9 cellular contexts compared by ENCODE assay signal in genomic region chr2:240233891-240234502, GRCh38.
A peak's percentile ranks its signal among the peaks of the same experiment; 100 is the strongest.
DNase-seq lines count a peak whose midpoint lies in the region; ATAC-seq and TF ChIP-seq lines count a peak whose summit lies in the region.
"Had no signal": no experiment of that assay in that cellular context is flagged by ENCODE, and none has a peak within 500 bp of the region (broad histone marks: within the 10 kb centered on the region; RNA-seq: fewer than 3 reads in every experiment).

No MANE protein-coding gene starts in this region.

- 0 to 80% methylated on average over 1 to 5 of the region's 15 CpGs for WGBS in gastroesophageal sphincter (ENCODE audit: low coverage in 1 of 2), 2 donors

- no peaks in the 10 kb centered on the region for H3F3A ChIP-seq in DOHH2 (ENCODE audit: control insufficient read depth, insufficient read depth)
- H3F3A ChIP-seq in PC-9 (ENCODE audit: insufficient read depth, low read depth): peaks cover 21% of the 10 kb centered on the region; the same call in 1 of the 2 replicates

- no peak overlapping the region for H3K27ac Mint-ChIP-seq in glutamatergic neuron (ENCODE audit: unreplicated experiment)

- H3K79me2 ChIP-seq in DOHH2 (ENCODE audit: control insufficient read depth, low read length): no peaks in the 10 kb centered on the region
- no peaks in the 10 kb centered on the region for H3K79me2 ChIP-seq in PC-9 (ENCODE audit: low read depth)
- no peaks in the 10 kb centered on the region for H3K79me2 ChIP-seq in parathyroid adenoma

- no peak overlapping the region for H3K9ac ChIP-seq in parathyroid adenoma

- H3K27ac ChIP-seq in DOHH2 (ENCODE audit: low read depth, low read length): no peak overlapping the region
- no peak overlapping the region for H3K27ac ChIP-seq in PC-9
- peak overlapping the region in 3 of 4 donors; percentile 76 to 80 (median 78) for H3K27ac ChIP-seq in gastroesophageal sphincter
- H3K27ac ChIP-seq in parathyroid adenoma: no peak overlapping the region

- ATAC-seq in gastroesophageal sphincter: no peak
- ATAC-seq in GM19463 (IDR thresholded peaks at IDR 0.05; ENCODE audit: unreplicated experiment): no peak

- H3K4me1 ChIP-seq in DOHH2 (ENCODE audit: control insufficient read depth, low read length): peaks cover 20% of the 10 kb centered on the region
- H3K4me1 ChIP-seq in PC-9 (replicated peaks; ENCODE audit: insufficient read depth): peaks cover 12% of the 10 kb centered on the region; the same call in 1 of the 2 replicates
- H3K4me1 ChIP-seq in gastroesophageal sphincter: peaks cover 0 to 43% (median 0%) of the 10 kb centered on the region in 3 donors
- no peaks in the 10 kb centered on the region for H3K4me1 ChIP-seq in parathyroid adenoma

- no peak overlapping the region for H3K4me3 Mint-ChIP-seq in glutamatergic neuron (ENCODE audit: unreplicated experiment)

- H3K36me3 ChIP-seq in DOHH2 (ENCODE audit: control insufficient read depth, low read length) (no peaks in the 10 kb centered on the region), PC-9 (ENCODE audit: low read depth) (no peaks in the 10 kb centered on the region), gastroesophageal sphincter (no peaks in the 10 kb centered on the region), parathyroid adenoma (ENCODE audit: control insufficient read depth, insufficient read depth, low read length) (no peaks in the 10 kb centered on the region)

- peaks cover 13% of the 10 kb centered on the region for H3K36me3 Mint-ChIP-seq in glutamatergic neuron (ENCODE audit: unreplicated experiment)

- peaks cover 28% of the 10 kb centered on the region for H3K9me3 Mint-ChIP-seq in glutamatergic neuron (ENCODE audit: unreplicated experiment)

- H3K9me2 ChIP-seq in DOHH2 (replicated peaks; ENCODE audit: control insufficient read depth, low read length) (no peaks in the 10 kb centered on the region), PC-9 (ENCODE audit: insufficient read depth) (no peaks in the 10 kb centered on the region)

- intact Hi-C loops in PC-9 (cut with micrococcal nuclease; ENCODE audit: unreplicated experiment): loop anchor here (1.0 to 2.0 kb wide), 12 partner anchors 17 to 327 kb away; partner anchors contain the start of gene DUSP28

- TF ChIP-seq POLR2A in gastroesophageal sphincter (IDR thresholded peaks at IDR 0.05): no peak

- POLR2A ChIA-PET in PC-9 (lab: Charles Lee; ENCODE audit: unreplicated experiment): interaction anchor here (0.5 to 1.6 kb wide), 14 partner anchors 17 to 606 kb away, joined by 3 to 36 read pairs (median 8); partner anchors contain the start of gene GPC1

- CTCF ChIA-PET in PC-9 (lab: Charles Lee): interaction anchor here (0.6 to 2.1 kb wide), 15 partner anchors 11 to 1131 kb away, joined by 3 to 19 read pairs (median 8); no protein-coding TSS in a partner anchor

- TF ChIP-seq EP300 in gastroesophageal sphincter (IDR thresholded peaks at IDR 0.05): no peak

- TF ChIP-seq CTCF in DOHH2 (IDR thresholded peaks at IDR 0.05; ENCODE audit: low read depth, low read length, poor library complexity, severe bottlenecking) (no peak), PC-9 (conservative IDR thresholded peaks at IDR 0.05) (no peak), gastroesophageal sphincter (IDR thresholded peaks at IDR 0.05) (no peak), parathyroid adenoma (IDR thresholded peaks at IDR 0.05) (no peak), glutamatergic neuron (IDR thresholded peaks at IDR 0.05; ENCODE audit: partially characterized antibody, unreplicated experiment) (no peak)

- BruUV-seq in PC-9 (replicated peaks; lab: Mats Ljungman, UMichigan): no TSS peak

- H3K27me3 Mint-ChIP-seq in glutamatergic neuron (ENCODE audit: unreplicated experiment): peaks cover 16% of the 10 kb centered on the region

- H3K4me2 ChIP-seq in DOHH2 (ENCODE audit: low read length) (peak overlapping the region; percentile 3; the same call in 1 of the 2 replicates), PC-9 (peak overlapping the region; percentile 59), parathyroid adenoma (ENCODE audit: low read length) (peak overlapping the region; percentile 17)

- no peak overlapping the region for H3K4me3 ChIP-seq in DOHH2 (ENCODE audit: low read length)
- peak overlapping the region; percentile 11; the same call in 1 of the 2 replicates for H3K4me3 ChIP-seq in PC-9
- peak overlapping the region in 1 of 2 donors; percentile 49 for H3K4me3 ChIP-seq in gastroesophageal sphincter
- no peak overlapping the region for H3K4me3 ChIP-seq in parathyroid adenoma (ENCODE audit: low read depth, low read length)

- no peak overlapping the region for H2AFZ ChIP-seq in PC-9
- H2AFZ ChIP-seq in parathyroid adenoma: peak overlapping the region; percentile 42

- H3K4me1 Mint-ChIP-seq in glutamatergic neuron (ENCODE audit: low read depth, unreplicated experiment): peaks cover 33% of the 10 kb centered on the region

- DNase-seq in PC-9 (no peak), NCI-H82 treated with DMSO at 0.1 percent for 48 hours (lab: John Stamatoyannopoulos, UW; ENCODE audit: unreplicated experiment) (no peak), glutamatergic neuron (no peak)
- DNase-seq in stimulated activated CD4-positive, alpha-beta T cell treated with anti-CD3 and anti-CD28 coated beads, Interleukin-2, amount 100 ng/mL, for 48 hours: no peak
- DNase-seq: NCI-H1105 treated with DMSO at 0.1 percent for 48 hours had no signal

- H3K9me3 ChIP-seq in DOHH2 (ENCODE audit: control insufficient read depth, insufficient read depth, low read length): peaks cover 10% of the 10 kb centered on the region; the same call in 1 of the 2 replicates
- peaks cover 6% of the 10 kb centered on the region; the same call in 1 of the 2 replicates for H3K9me3 ChIP-seq in PC-9 (ENCODE audit: insufficient read depth, low read depth)
- H3K9me3 ChIP-seq in gastroesophageal sphincter: peaks cover 0 to 10% (median 0%) of the 10 kb centered on the region in 3 donors
- H3K9me3 ChIP-seq in parathyroid adenoma (ENCODE audit: control insufficient read depth, low read length): no peaks in the 10 kb centered on the region

- no peaks in the 10 kb centered on the region for H4K20me1 ChIP-seq in DOHH2 (ENCODE audit: control insufficient read depth, insufficient read depth, low read depth, low read length)
- H4K20me1 ChIP-seq in PC-9 (ENCODE audit: insufficient read depth): no peaks in the 10 kb centered on the region

- H3K27me3 ChIP-seq in DOHH2 (ENCODE audit: control insufficient read depth, low read length): no peaks in the 10 kb centered on the region
- H3K27me3 ChIP-seq in PC-9 (ENCODE audit: insufficient read depth, low read depth): no peaks in the 10 kb centered on the region
- H3K27me3 ChIP-seq in gastroesophageal sphincter: no peaks in the 10 kb centered on the region
- H3K27me3 ChIP-seq in parathyroid adenoma (ENCODE audit: control insufficient read depth, insufficient read depth, low read length): no peaks in the 10 kb centered on the region

Comparison
In these comparisons a context has a peak if more than half of its experiments do, and no peak if none do; other contexts are left out.
1. H3K27ac ChIP-seq: peak in gastroesophageal sphincter (3 of 4); none in DOHH2 (single experiment), PC-9 (single experiment) and parathyroid adenoma (single experiment).
2. H3K4me2 ChIP-seq: peak in every context shown above with its lines; median percentile 59 in PC-9; 17 in parathyroid adenoma; 3 in DOHH2.